1 cellular context compared by ENCODE assay signal in the genomic region with DNA sequence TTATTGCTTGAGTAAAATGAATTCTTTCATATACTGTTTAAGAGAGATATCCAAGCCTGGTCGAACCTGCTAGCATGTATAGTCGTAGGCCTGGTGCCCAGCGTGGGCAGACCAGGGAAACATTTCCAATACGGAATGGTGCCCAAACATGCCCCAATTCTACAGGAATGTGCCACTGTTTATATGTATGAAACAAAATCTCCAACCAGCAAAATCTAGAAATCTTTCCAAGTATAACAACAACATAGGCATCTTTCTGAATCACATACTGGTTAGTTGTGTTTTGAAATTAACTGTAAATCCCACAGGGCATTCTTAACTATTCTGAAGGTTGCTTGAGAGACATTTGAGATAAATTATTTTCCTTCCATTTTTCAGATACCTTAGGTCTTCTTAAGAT.
TF ChIP-seq lines count a peak whose summit lies in the region.

No MANE protein-coding gene starts in this region.

TF ChIP-seq in IMR-90, 13 proteins besides CTCF, POLR2A, EP300 and RAD21 (continued from another document):
- TF ChIP-seq, protein P1, sequence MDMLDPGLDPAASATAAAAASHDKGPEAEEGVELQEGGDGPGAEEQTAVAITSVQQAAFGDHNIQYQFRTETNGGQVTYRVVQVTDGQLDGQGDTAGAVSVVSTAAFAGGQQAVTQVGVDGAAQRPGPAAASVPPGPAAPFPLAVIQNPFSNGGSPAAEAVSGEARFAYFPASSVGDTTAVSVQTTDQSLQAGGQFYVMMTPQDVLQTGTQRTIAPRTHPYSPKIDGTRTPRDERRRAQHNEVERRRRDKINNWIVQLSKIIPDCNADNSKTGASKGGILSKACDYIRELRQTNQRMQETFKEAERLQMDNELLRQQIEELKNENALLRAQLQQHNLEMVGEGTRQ (IDR thresholded peaks at IDR 0.05; ENCODE audit: low read depth, low read length), result no peak
- TF ChIP-seq RCOR1 (IDR thresholded peaks at IDR 0.05; ENCODE audit: insufficient replicate concordance, low read length), result no peak
- TF ChIP-seq FOS (IDR thresholded peaks at IDR 0.05; ENCODE audit: low read depth, low read length), result no peak
- no peak for TF ChIP-seq CEBPB (IDR thresholded peaks at IDR 0.05; ENCODE audit: low read depth, low read length)
- TF ChIP-seq NFE2L2 (IDR thresholded peaks at IDR 0.05; ENCODE audit: low read depth, low read length), result no peak
- TF ChIP-seq SMC3 (IDR thresholded peaks at IDR 0.05; ENCODE audit: low read depth, low read length), result no peak
- TF ChIP-seq MXI1 (IDR thresholded peaks at IDR 0.05; ENCODE audit: borderline replicate concordance, low read depth, low read length), result no peak
TF ChIP-seq in IMR-90: peak in this region for 0.
